Comparison of ENCODE assay signal across 23 cellular contexts in genomic region chr7:140159487-140159886, GRCh38. TPM values are rescaled to one million over a fixed set of nuclear protein-coding genes. Genes with fewer than 3 reads are reported as not detected.
DNase-seq lines count a peak whose midpoint lies in the region; ATAC-seq and TF ChIP-seq lines count a peak whose summit lies in the region.
"Had no signal": no experiment of that assay in that cellular context is flagged by ENCODE, and none has a peak within 500 bp of the region (broad histone marks: within the 10 kb centered on the region; RNA-seq: fewer than 3 reads in every experiment).

No MANE protein-coding gene starts in this region.

- DNase-seq in SK-N-SH (peak; percentile 28), adipocyte (ENCODE audit: low read depth) (peak; percentile 61), foreskin melanocyte (peak; percentile 6), smooth muscle cell (lab: John Stamatoyannopoulos, UW; ENCODE audit: unreplicated experiment) (no peak), hippocampal formation (lab: John Stamatoyannopoulos, UW) (no peak), right cardiac atrium (no peak), HT-29 (ENCODE audit: low spot score) (no peak)
- DNase-seq: activated T-cell treated with anti-CD3 and anti-CD28 coated beads, Interleukin-2, amount 50 U/mL, for 72 hours; C1 segment of cervical spinal cord; central memory CD4-positive, alpha-beta T cell; GF-D8; HCEC 1CT; heart left ventricle; mammary epithelial cell; naive B cell; NCI-H1694 treated with DMSO at 0.1 percent for 48 hours; T1000; upper lobe of left lung had no signal

- 86% methylated on average over 3 of the region's 3 CpGs for WGBS in SK-N-SH (ENCODE audit: low lambda C conversion rate)
- WGBS in smooth muscle cell (ENCODE audit: low lambda C conversion rate): 20% methylated on average over 3 of the region's 3 CpGs
- 94% methylated on average over 3 of the region's 3 CpGs for WGBS in right cardiac atrium

- TF ChIP-seq CTCF in SK-N-SH (IDR thresholded peaks at IDR 0.05) (no peak), smooth muscle cell (IDR thresholded peaks at IDR 0.05; ENCODE audit: borderline replicate concordance, insufficient read depth, poor library complexity, severe bottlenecking) (no peak)

- H4K20me1 ChIP-seq in SK-N-SH (ENCODE audit: insufficient read depth): no peaks in the 10 kb centered on the region
- H4K20me1 ChIP-seq in smooth muscle cell (ENCODE audit: low read depth): peaks cover 42% of the 10 kb centered on the region

- H3K9me2 ChIP-seq in SK-N-SH: no peaks in the 10 kb centered on the region

- H3F3A ChIP-seq in SK-N-SH (replicated peaks; ENCODE audit: insufficient read depth): no peaks in the 10 kb centered on the region
- peaks cover 3% of the 10 kb centered on the region for H3F3A ChIP-seq in smooth muscle cell (ENCODE audit: low read depth)

- peaks cover 5% of the 10 kb centered on the region; the same call in 1 of the 2 replicates for H3K79me2 ChIP-seq in SK-N-SH (ENCODE audit: insufficient read depth)
- H3K79me2 ChIP-seq in smooth muscle cell (ENCODE audit: low read depth): peaks cover 44% of the 10 kb centered on the region

- TF ChIP-seq RAD21 in SK-N-SH (IDR thresholded peaks at IDR 0.05; ENCODE audit: low read length): no peak

- H3K27me3 ChIP-seq in SK-N-SH (ENCODE audit: insufficient read depth): no peaks in the 10 kb centered on the region
- no peaks in the 10 kb centered on the region for H3K27me3 ChIP-seq in adipocyte (replicated peaks; ENCODE audit: control insufficient read depth, insufficient read depth, low read length)
- H3K27me3 ChIP-seq in smooth muscle cell (ENCODE audit: low read depth): no peaks in the 10 kb centered on the region
- H3K27me3 ChIP-seq in right cardiac atrium (ENCODE audit: control insufficient read depth, insufficient read depth): no peaks in the 10 kb centered on the region
- H3K27me3 ChIP-seq: esophagus muscularis mucosa, heart left ventricle, upper lobe of left lung had no signal

- H2AFZ ChIP-seq in SK-N-SH (ENCODE audit: low read depth) (no peak overlapping the region), smooth muscle cell (ENCODE audit: low read depth) (no peak overlapping the region)

- no peak overlapping the region for H3K4me2 ChIP-seq in SK-N-SH
- peak overlapping the region; percentile 54 for H3K4me2 ChIP-seq in smooth muscle cell

- H3K9ac ChIP-seq in SK-N-SH (no peak overlapping the region), adipocyte (ENCODE audit: low read length) (no peak overlapping the region), smooth muscle cell (ENCODE audit: low read depth) (no peak overlapping the region)

- ATAC-seq in SK-N-SH treated with all-trans-retinoic acid at 6 μM for 48 hours (no peak; the same call in 1 of the 3 replicates), right cardiac atrium (no peak)
- ATAC-seq: activated CD4-positive, CD25-positive, alpha-beta regulatory T cell treated with anti-CD3 and anti-CD28 coated beads, Interleukin-2, amount 50 U/mL, for 24 hours; activated T-cell treated with anti-CD3 and anti-CD28 coated beads, Interleukin-2, amount 50 U/mL, for 72 hours had no signal

- H3K9me3 ChIP-seq in SK-N-SH: no peaks in the 10 kb centered on the region
- H3K9me3 ChIP-seq in adipocyte (ENCODE audit: control insufficient read depth, low read length): no peaks in the 10 kb centered on the region
- H3K9me3 ChIP-seq in smooth muscle cell (replicated peaks; ENCODE audit: low read depth): no peaks in the 10 kb centered on the region
- H3K9me3 ChIP-seq in right cardiac atrium (ENCODE audit: control insufficient read depth, low read length): no peaks in the 10 kb centered on the region
- H3K9me3 ChIP-seq: esophagus muscularis mucosa, heart left ventricle, upper lobe of left lung had no signal

- TF ChIP-seq EP300 in SK-N-SH (IDR thresholded peaks at IDR 0.05; ENCODE audit: borderline replicate concordance in 1 of 2, low read depth in 1 of 2, low read length in 1 of 2): no peak

- no peak overlapping the region for H3K4me3 ChIP-seq in SK-N-SH (ENCODE audit: low read depth in 2 of 2, low read length in 1 of 2)
- H3K4me3 ChIP-seq in adipocyte (ENCODE audit: low read length): no peak overlapping the region
- H3K4me3 ChIP-seq in smooth muscle cell: no peak overlapping the region
- no peak overlapping the region for H3K4me3 ChIP-seq in right cardiac atrium (ENCODE audit: low read length)
- H3K4me3 ChIP-seq: esophagus muscularis mucosa, heart left ventricle, SK-N-MC, upper lobe of left lung had no signal

- no peaks in the 10 kb centered on the region for H3K36me3 ChIP-seq in SK-N-SH (replicated peaks in 1 of 2; ENCODE audit: control insufficient read depth in 1 of 2, insufficient read depth in 2 of 2, low read length in 1 of 2)
- H3K36me3 ChIP-seq in adipocyte (ENCODE audit: control insufficient read depth, insufficient read depth, low read length, severe bottlenecking): no peaks in the 10 kb centered on the region
- H3K36me3 ChIP-seq in smooth muscle cell (ENCODE audit: low read depth): no peaks in the 10 kb centered on the region
- H3K36me3 ChIP-seq: upper lobe of left lung had no signal

- intact Hi-C loops in right cardiac atrium (cut with DNase I): no loop called here

- H3K4me1 ChIP-seq in SK-N-SH (ENCODE audit: control insufficient read depth in 1 of 2, insufficient read depth in 2 of 2, low read depth in 1 of 2, low read length in 1 of 2) (peaks cover 0 to 24% of the 10 kb centered on the region in 2 experiments; a peak in 3 of 4 replicates), adipocyte (ENCODE audit: control insufficient read depth, insufficient read depth, low read length) (peaks cover 20% of the 10 kb centered on the region), smooth muscle cell (ENCODE audit: low read depth) (peaks cover 23% of the 10 kb centered on the region), right cardiac atrium (ENCODE audit: control insufficient read depth, insufficient read depth, low read length) (peaks cover 7% of the 10 kb centered on the region)

- POLR2A ChIA-PET in SK-N-SH (lab: Yijun Ruan, JAX): interaction anchor here (0.7 kb wide), 1 partner anchor 1450 kb away, joined by 5 read pairs; no protein-coding TSS in a partner anchor

- H3K27ac ChIP-seq in SK-N-SH (ENCODE audit: low read depth in 2 of 2, low read length in 1 of 2) (no peak overlapping the region; a peak in 1 of 4 replicates), smooth muscle cell (ENCODE audit: low read depth) (peak overlapping the region; percentile 25), right cardiac atrium (ENCODE audit: low read length) (no peak overlapping the region)
- H3K27ac ChIP-seq: 22Rv1, esophagus muscularis mucosa, heart left ventricle, SK-N-MC, upper lobe of left lung had no signal

- CTCF ChIA-PET in SK-N-SH (lab: Yijun Ruan, JAX): no interaction called here

TF ChIP-seq in SK-N-SH, 30 proteins besides CTCF, POLR2A, EP300 and RAD21:
- TF ChIP-seq FOSL2 (IDR thresholded peaks at IDR 0.05; ENCODE audit: borderline replicate concordance, low read depth) (0 out of 2 replicates have a peak, but pooled peaks have one; percentile 8), TCF12 (IDR thresholded peaks at IDR 0.05) (peak; percentile 38; the same call in 1 of the 2 replicates), FOXJ3 (CRISPR knock-in tag; IDR thresholded peaks at IDR 0.05) (no peak), TAF1 (IDR thresholded peaks at IDR 0.05; ENCODE audit: borderline replicate concordance, low read depth, low read length) (no peak), TEAD4 (IDR thresholded peaks at IDR 0.05; ENCODE audit: borderline replicate concordance, insufficient read depth) (no peak)

TF ChIP-seq in SK-N-SH treated with all-trans-retinoic acid at 6 μM for 48 hours, 23 proteins besides CTCF, POLR2A, EP300 and RAD21 (continues in another document):
- TF ChIP-seq, protein P1, sequence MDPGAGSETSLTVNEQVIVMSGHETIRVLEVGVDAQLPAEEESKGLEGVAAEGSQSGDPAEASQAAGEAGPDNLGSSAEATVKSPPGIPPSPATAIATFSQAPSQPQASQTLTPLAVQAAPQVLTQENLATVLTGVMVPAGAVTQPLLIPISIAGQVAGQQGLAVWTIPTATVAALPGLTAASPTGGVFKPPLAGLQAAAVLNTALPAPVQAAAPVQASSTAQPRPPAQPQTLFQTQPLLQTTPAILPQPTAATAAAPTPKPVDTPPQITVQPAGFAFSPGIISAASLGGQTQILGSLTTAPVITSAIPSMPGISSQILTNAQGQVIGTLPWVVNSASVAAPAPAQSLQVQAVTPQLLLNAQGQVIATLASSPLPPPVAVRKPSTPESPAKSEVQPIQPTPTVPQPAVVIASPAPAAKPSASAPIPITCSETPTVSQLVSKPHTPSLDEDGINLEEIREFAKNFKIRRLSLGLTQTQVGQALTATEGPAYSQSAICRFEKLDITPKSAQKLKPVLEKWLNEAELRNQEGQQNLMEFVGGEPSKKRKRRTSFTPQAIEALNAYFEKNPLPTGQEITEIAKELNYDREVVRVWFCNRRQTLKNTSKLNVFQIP (CRISPR knock-in tag; IDR thresholded peaks at IDR 0.05; ENCODE audit: borderline replicate concordance, low read depth): no peak
- no peak for TF ChIP-seq TCF4 (CRISPR knock-in tag; IDR thresholded peaks at IDR 0.05; ENCODE audit: borderline replicate concordance)
- TF ChIP-seq TSHZ2 (CRISPR knock-in tag; IDR thresholded peaks at IDR 0.05): no peak

RNA-seq across cellular contexts. Expression of gene KDM7A, which starts 17.3 kb away (rescaled TPM):
- polyA plus RNA-seq in SK-N-SH (2012; rRNA removed): 0.94 and 1.1 TPM in 2 replicates
- polyA plus RNA-seq in SK-N-SH (2012; cell fraction: cytosol; rRNA removed): 0.91 and 1.0 TPM in 2 replicates
- 6.0 and 6.9 TPM in 2 replicates for polyA plus RNA-seq in SK-N-SH (2012; cell fraction: nucleus; rRNA removed)
- total RNA-seq in smooth muscle cell: 6.1 and 17.3 TPM in 2 replicates
- 0.63 and 0.88 TPM in 2 replicates for polyA plus RNA-seq in smooth muscle cell
- total RNA-seq in right cardiac atrium: 10 to 100 TPM; 11.5 to 14.8 (median 12.8) TPM
- polyA plus RNA-seq in right cardiac atrium: 4.5 TPM
- 1.2 and 1.7 TPM in 2 replicates for total RNA-seq in HT-29 (2014; rRNA removed; shearing (Covaris generic))

Comparison
In these comparisons a context has a peak if more than half of its experiments do, and no peak if none do; other contexts are left out.
1. DNase-seq: peak in SK-N-SH (single experiment), adipocyte (single experiment) and foreskin melanocyte (single experiment); none in smooth muscle cell (single experiment), hippocampal formation (0 of 2), right cardiac atrium (0 of 3) and HT-29 (single experiment).